In genomic region chr6:149628865-149629544, GRCh38 we compare ENCODE assay signal across 11 cellular contexts. TPM values are rescaled to one million over a fixed set of nuclear protein-coding genes. Genes with fewer than 3 reads are reported as not detected.
DNase-seq lines count a peak whose midpoint lies in the region; ATAC-seq and TF ChIP-seq lines count a peak whose summit lies in the region.
"Had no signal": no experiment of that assay in that cellular context is flagged by ENCODE, and none has a peak within 500 bp of the region (broad histone marks: within the 10 kb centered on the region; RNA-seq: fewer than 3 reads in every experiment).

No MANE protein-coding gene starts in this region.

- no peaks in the 10 kb centered on the region for H3F3A ChIP-seq in PC-9 (ENCODE audit: insufficient read depth, low read depth)

- CTCF ChIA-PET in activated naive CD4-positive, alpha-beta T cell treated with anti-CD3 and anti-CD28 coated beads, Interleukin-2, amount 10 ng/mL, durations not matched to agents 7 days and 5 days (lab: Charles Lee): no interaction called here
- CTCF ChIA-PET in PC-9 (lab: Charles Lee): no interaction called here

- H4K20me1 ChIP-seq in PC-9 (ENCODE audit: insufficient read depth): no peaks in the 10 kb centered on the region; the same call in 1 of the 2 replicates

- H3K4me1 ChIP-seq in PC-9 (replicated peaks; ENCODE audit: insufficient read depth) (no peaks in the 10 kb centered on the region), upper lobe of right lung (no peaks in the 10 kb centered on the region), Peyer's patch (no peaks in the 10 kb centered on the region)

- peak overlapping the region; percentile 23; the same call in 1 of the 2 replicates for H3K27ac ChIP-seq in PC-9
- H3K27ac ChIP-seq in upper lobe of right lung: no peak overlapping the region
- H3K27ac ChIP-seq in Peyer's patch: no peak overlapping the region
- H3K27ac ChIP-seq: C4-2B had no signal

- H3K36me3 Mint-ChIP-seq in activated naive CD4-positive, alpha-beta T cell treated with anti-CD3 and anti-CD28 coated beads, Interleukin-2, amount 10 ng/mL, durations not matched to agents 7 days and 5 days: peaks cover 30% of the 10 kb centered on the region

- H3K36me3 ChIP-seq in PC-9 (ENCODE audit: low read depth): no peaks in the 10 kb centered on the region
- H3K36me3 ChIP-seq in upper lobe of right lung: peaks cover 40% of the 10 kb centered on the region
- peaks cover 0 to 28% (median 0%) of the 10 kb centered on the region in 3 donors for H3K36me3 ChIP-seq in Peyer's patch

- no peaks in the 10 kb centered on the region for H3K27me3 Mint-ChIP-seq in activated naive CD4-positive, alpha-beta T cell treated with anti-CD3 and anti-CD28 coated beads, Interleukin-2, amount 10 ng/mL, durations not matched to agents 7 days and 5 days

- no peaks in the 10 kb centered on the region; the same call in 1 of the 2 replicates for H3K9me3 ChIP-seq in PC-9 (ENCODE audit: insufficient read depth, low read depth)
- no peaks in the 10 kb centered on the region for H3K9me3 ChIP-seq in upper lobe of right lung
- no peaks in the 10 kb centered on the region for H3K9me3 ChIP-seq in Peyer's patch

- no peaks in the 10 kb centered on the region for H3K27me3 ChIP-seq in PC-9 (ENCODE audit: insufficient read depth, low read depth)
- no peaks in the 10 kb centered on the region for H3K27me3 ChIP-seq in upper lobe of right lung
- H3K27me3 ChIP-seq in Peyer's patch: no peaks in the 10 kb centered on the region

- POLR2A ChIA-PET in PC-9 (lab: Charles Lee; ENCODE audit: unreplicated experiment): no interaction called here

- H3K4me2 ChIP-seq in PC-9: no peak overlapping the region

- H2AFZ ChIP-seq in PC-9: no peak overlapping the region

- peak; percentile 71 for ATAC-seq in HG02798 (IDR thresholded peaks at IDR 0.05; ENCODE audit: poor library complexity, unreplicated experiment)
- ATAC-seq in upper lobe of right lung: peak; percentile 55
- no peak for ATAC-seq in left lobe of liver
- ATAC-seq: sciatic nerve had no signal

- H3K79me2 ChIP-seq in PC-9 (ENCODE audit: low read depth): no peaks in the 10 kb centered on the region

- H3K4me3 ChIP-seq in PC-9 (no peak overlapping the region), upper lobe of right lung (no peak overlapping the region), Peyer's patch (no peak overlapping the region)

- DNase-seq in activated naive CD4-positive, alpha-beta T cell treated with anti-CD3 and anti-CD28 coated beads, Interleukin-2, amount 10 ng/mL, durations not matched to agents 7 days and 5 days: no peak
- no peak for DNase-seq in activated naive CD4-positive, alpha-beta T cell treated with Interleukin-2 at 50 U/mL for 16 hours
- DNase-seq in PC-9 (no peak), upper lobe of right lung (no peak), Peyer's patch (no peak), 8988T (no peak), left lobe of liver (ENCODE audit: low spot score) (no peak)
- DNase-seq: NCI-H2081 treated with DMSO at 0.1 percent for 48 hours had no signal

- no peaks in the 10 kb centered on the region for H3K9me2 ChIP-seq in PC-9 (ENCODE audit: insufficient read depth)

- H3K27ac Mint-ChIP-seq in activated naive CD4-positive, alpha-beta T cell treated with anti-CD3 and anti-CD28 coated beads, Interleukin-2, amount 10 ng/mL, durations not matched to agents 7 days and 5 days: peak overlapping the region; percentile 61

- BruUV-seq in PC-9 (replicated peaks; lab: Mats Ljungman, UMichigan): no TSS peak

- TF ChIP-seq CTCF in PC-9 (conservative IDR thresholded peaks at IDR 0.05): no peak
- no peak for TF ChIP-seq CTCF in upper lobe of right lung (IDR thresholded peaks at IDR 0.05)
- no peak for TF ChIP-seq CTCF in Peyer's patch (IDR thresholded peaks at IDR 0.05)

- H3K9me3 Mint-ChIP-seq in activated naive CD4-positive, alpha-beta T cell treated with anti-CD3 and anti-CD28 coated beads, Interleukin-2, amount 10 ng/mL, durations not matched to agents 7 days and 5 days: no peaks in the 10 kb centered on the region

- no peak overlapping the region for H3K4me3 Mint-ChIP-seq in activated naive CD4-positive, alpha-beta T cell treated with anti-CD3 and anti-CD28 coated beads, Interleukin-2, amount 10 ng/mL, durations not matched to agents 7 days and 5 days

- intact Hi-C loops in PC-9 (cut with micrococcal nuclease; ENCODE audit: unreplicated experiment) (no loop called here), upper lobe of right lung (cut with DNase I) (no loop called here)

- peaks cover 10% of the 10 kb centered on the region for H3K4me1 Mint-ChIP-seq in activated naive CD4-positive, alpha-beta T cell treated with anti-CD3 and anti-CD28 coated beads, Interleukin-2, amount 10 ng/mL, durations not matched to agents 7 days and 5 days

- TF ChIP-seq POLR2A in Peyer's patch (IDR thresholded peaks at IDR 0.05): no peak

RNA-seq across cellular contexts. Expression of gene KATNA1, which starts 19.5 kb away (rescaled TPM):
- total RNA-seq in PC-9 (2021) (12.4 and 16.1 TPM in 2 replicates), upper lobe of right lung (14.3 TPM), Peyer's patch (10 to 100 TPM; 10.3 to 33.8 (median 15.0) TPM), left lobe of liver (6.1 TPM)
